ENCODE assay signal across 1 cellular context in the genomic region with DNA sequence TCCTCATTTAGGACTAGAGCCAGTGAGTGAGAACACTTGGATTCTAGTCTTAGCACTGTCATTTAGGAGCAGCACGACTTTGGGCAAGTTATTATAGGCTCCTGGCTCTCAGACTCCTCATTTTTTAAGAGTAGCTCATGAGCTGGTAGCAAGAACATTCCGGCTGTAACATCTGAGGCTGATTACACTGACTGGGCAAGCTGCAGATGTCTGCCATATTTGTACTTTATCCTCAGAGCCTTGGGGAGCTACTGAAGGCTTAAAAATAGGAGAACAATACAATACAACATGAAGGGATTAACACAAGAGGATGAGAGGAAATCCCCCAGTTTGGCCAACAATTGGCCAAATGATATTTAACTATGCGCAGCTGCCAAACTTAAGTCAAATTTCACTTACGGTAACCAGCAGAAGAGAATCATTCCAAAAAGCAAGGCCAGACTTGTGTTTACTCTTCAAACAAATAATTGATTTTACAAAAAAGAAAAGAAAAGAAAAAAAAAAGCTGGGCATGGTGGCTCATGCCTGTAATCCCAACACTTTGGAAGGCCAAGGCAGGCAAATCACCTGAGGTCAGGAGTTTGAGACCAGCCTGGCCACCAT.
TF ChIP-seq lines count a peak whose summit lies in the region.

No MANE protein-coding gene starts in this region.

TF ChIP-seq in H1, 55 proteins besides CTCF, POLR2A, EP300 and RAD21:
- TF ChIP-seq TBP (IDR thresholded peaks at IDR 0.05; ENCODE audit: low read depth, low read length) (no peak), ASH2L (IDR thresholded peaks at IDR 0.05; ENCODE audit: low read length) (no peak)
